ENCODE assay signal across 8 cellular contexts in the genomic region with DNA sequence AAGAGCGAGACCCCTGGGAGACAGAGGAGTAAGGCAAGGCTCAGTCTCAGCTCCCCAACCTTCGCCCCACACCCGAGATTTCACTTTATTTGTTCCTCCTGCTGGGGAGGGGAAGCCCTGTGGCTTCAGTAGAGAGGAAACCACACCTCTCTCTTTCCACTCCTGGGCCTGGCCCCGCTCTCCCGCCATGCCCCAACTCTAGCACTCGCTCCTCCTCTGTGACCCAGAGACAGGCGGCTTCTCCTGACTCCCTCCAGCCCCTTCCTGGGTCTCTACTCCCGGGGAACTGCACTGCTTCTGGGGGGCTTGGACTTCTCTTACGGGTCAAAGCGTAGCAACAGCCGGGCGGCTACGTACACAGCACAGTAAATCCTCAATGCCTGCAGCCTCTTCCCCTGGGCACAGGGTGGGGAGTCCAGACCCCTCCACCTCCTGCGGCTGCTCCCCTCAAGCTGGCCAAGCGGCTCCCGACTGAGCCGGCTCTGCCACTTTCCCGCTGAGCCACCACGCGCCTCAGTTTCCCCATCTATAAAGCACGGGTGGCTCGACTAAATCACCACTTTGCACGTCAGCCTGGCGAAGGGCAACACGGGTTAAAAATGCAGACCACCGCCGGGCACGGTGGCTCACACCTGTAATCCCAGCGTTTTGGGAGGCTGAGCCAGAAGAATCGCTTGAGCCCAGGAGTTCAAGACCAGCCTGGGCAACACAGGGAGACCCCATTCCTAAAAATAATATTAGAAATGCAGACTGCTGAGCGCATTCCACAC. TPM values are rescaled to one million over a fixed set of nuclear protein-coding genes. Genes with fewer than 3 reads are reported as not detected.
DNase-seq lines count a peak whose midpoint lies in the region; ATAC-seq and TF ChIP-seq lines count a peak whose summit lies in the region.

No MANE protein-coding gene starts in this region.

- ATAC-seq in HG03095 (IDR thresholded peaks at IDR 0.05; ENCODE audit: unreplicated experiment) (peak; percentile 31), HG02970 (IDR thresholded peaks at IDR 0.05; ENCODE audit: low FRiP score, unreplicated experiment) (no peak)

- no peaks in the 10 kb centered on the region for H3K9me3 Mint-ChIP-seq in nephron
- no peaks in the 10 kb centered on the region for H3K9me3 Mint-ChIP-seq in type B pancreatic cell

- H3K36me3 Mint-ChIP-seq in nephron (ENCODE audit: low read depth) (no peaks in the 10 kb centered on the region), type B pancreatic cell (no peaks in the 10 kb centered on the region)

- WGBS in ectodermal cell, 2 experiments = 50 to 55% methylated on average over 31 of the region's 31 CpGs

- H3K27ac Mint-ChIP-seq in nephron (peak overlapping the region; percentile 54 to 89 (median 88)), type B pancreatic cell (peak overlapping the region; percentile 89)

- no peaks in the 10 kb centered on the region for H3K9me3 ChIP-seq in ectodermal cell (ENCODE audit: control insufficient read depth, low read length)

- no peaks in the 10 kb centered on the region for H3K36me3 ChIP-seq in ectodermal cell (ENCODE audit: control insufficient read depth, insufficient read depth, low read length)

- no peak for TF ChIP-seq CTCF in nephron (IDR thresholded peaks at IDR 0.05; ENCODE audit: unreplicated experiment in 3 of 3)
- no peak for TF ChIP-seq CTCF in type B pancreatic cell (conservative IDR thresholded peaks at IDR 0.05)

- no peak overlapping the region for H3K27ac ChIP-seq in ectodermal cell (ENCODE audit: insufficient read depth, low read depth, low read length, poor library complexity, severe bottlenecking)

- H3K4me1 Mint-ChIP-seq in nephron (peaks cover 28% of the 10 kb centered on the region), type B pancreatic cell (ENCODE audit: unreplicated experiment) (peaks cover 14% of the 10 kb centered on the region)

- H3K4me1 ChIP-seq in ectodermal cell (ENCODE audit: control insufficient read depth, insufficient read depth, low read length) = peaks cover 19% of the 10 kb centered on the region

- no peaks in the 10 kb centered on the region for H3K27me3 Mint-ChIP-seq in nephron (ENCODE audit: low read depth)
- H3K27me3 Mint-ChIP-seq in type B pancreatic cell = no peaks in the 10 kb centered on the region

- no peaks in the 10 kb centered on the region for H3K27me3 ChIP-seq in ectodermal cell (ENCODE audit: control insufficient read depth, insufficient read depth, low read length, poor library complexity, severe bottlenecking)

- H3K4me3 Mint-ChIP-seq in nephron (peak overlapping the region; percentile 82 to 83 (median 83)), type B pancreatic cell (peak overlapping the region; percentile 87)

- peak overlapping the region; percentile 81 for H3K4me3 ChIP-seq in ectodermal cell (ENCODE audit: insufficient read depth, low read depth, low read length)

- DNase-seq in AG08396 (ENCODE audit: low spot score) = peak; percentile 58
- DNase-seq in activated CD4-positive, alpha-beta T cell treated with anti-CD3 and anti-CD28 coated beads for 4 hours = peak; percentile 61 to 64
- no peak for DNase-seq in type B pancreatic cell (ENCODE audit: extremely low spot score, unreplicated experiment)
- no peak for DNase-seq in cerebellar nuclear complex (lab: John Stamatoyannopoulos, UW)

RNA-seq across cellular contexts. Expression of a gene that starts 1.4 kb away (rescaled TPM):
- polyA plus RNA-seq in ectodermal cell (2013, experiment 1 of 4) = 44.2 TPM
- polyA plus RNA-seq in ectodermal cell (2013, experiment 2 of 4) = 48.1 TPM
- 51.1 TPM for polyA plus RNA-seq in ectodermal cell (2013, experiment 3 of 4)
- polyA plus RNA-seq in ectodermal cell (2013, experiment 4 of 4) = 47.9 TPM
- 38.1 and 41.3 TPM in 2 replicates for total RNA-seq in type B pancreatic cell (ENCODE audit: low replicate concordance)

RNA-seq across cellular contexts. Expression of a gene that starts 14.6 kb away (rescaled TPM):
- 7.5 TPM for polyA plus RNA-seq in ectodermal cell (2013, experiment 1 of 4)
- 7.2 TPM for polyA plus RNA-seq in ectodermal cell (2013, experiment 2 of 4)
- polyA plus RNA-seq in ectodermal cell (2013, experiment 3 of 4) = 8.0 TPM
- polyA plus RNA-seq in ectodermal cell (2013, experiment 4 of 4) = 7.2 TPM
- 9.3 and 11.0 TPM in 2 replicates for total RNA-seq in type B pancreatic cell (ENCODE audit: low replicate concordance)

RNA-seq across cellular contexts. Expression of a gene that starts 21.9 kb away (rescaled TPM):
- 0.43 TPM for polyA plus RNA-seq in ectodermal cell (2013, experiment 1 of 4)
- 0.34 TPM for polyA plus RNA-seq in ectodermal cell (2013, experiment 2 of 4)
- polyA plus RNA-seq in ectodermal cell (2013, experiment 3 of 4) = 0.53 TPM
- polyA plus RNA-seq in ectodermal cell (2013, experiment 4 of 4) = 0.20 TPM
- total RNA-seq in type B pancreatic cell (ENCODE audit: low replicate concordance) = not detected in 2 replicates

RNA-seq across cellular contexts. Expression of a gene that starts 28.3 kb away (rescaled TPM):
- polyA plus RNA-seq in ectodermal cell (2013, experiment 1 of 4) = 67.1 TPM
- 67.3 TPM for polyA plus RNA-seq in ectodermal cell (2013, experiment 2 of 4)
- 49.6 TPM for polyA plus RNA-seq in ectodermal cell (2013, experiment 3 of 4)
- 56.8 TPM for polyA plus RNA-seq in ectodermal cell (2013, experiment 4 of 4)
- total RNA-seq in type B pancreatic cell (ENCODE audit: low replicate concordance) = 52.2 and 59.8 TPM in 2 replicates

RNA-seq across cellular contexts. Expression of a gene that starts 33.6 kb away (rescaled TPM):
- not detected for polyA plus RNA-seq in ectodermal cell (2013, experiment 1 of 4)
- not detected for polyA plus RNA-seq in ectodermal cell (2013, experiment 2 of 4)
- polyA plus RNA-seq in ectodermal cell (2013, experiment 3 of 4) = not detected
- not detected for polyA plus RNA-seq in ectodermal cell (2013, experiment 4 of 4)
- total RNA-seq in type B pancreatic cell (ENCODE audit: low replicate concordance) = not detected in 2 replicates

Comparison
In these comparisons a context has a peak if more than half of its experiments do, and no peak if none do; other contexts are left out.
1. DNase-seq: peak in AG08396 (single experiment) and activated CD4-positive, alpha-beta T cell treated with anti-CD3 and anti-CD28 coated beads for 4 hours (2 of 2); none in type B pancreatic cell (single experiment) and cerebellar nuclear complex (0 of 2).